Comparison of ENCODE assay signal across 19 cellular contexts in genomic region chr18:77146249-77147080, GRCh38. TPM values are rescaled to one million over a fixed set of nuclear protein-coding genes. Genes with fewer than 3 reads are reported as not detected.
DNase-seq lines count a peak whose midpoint lies in the region; ATAC-seq lines count a peak whose summit lies in the region.
"Had no signal": no experiment of that assay in that cellular context is flagged by ENCODE, and none has a peak within 500 bp of the region (broad histone marks: within the 10 kb centered on the region; RNA-seq: fewer than 3 reads in every experiment).

No MANE protein-coding gene starts in this region.

- no peak for ATAC-seq in GM19395 (IDR thresholded peaks at IDR 0.05; ENCODE audit: unreplicated experiment)
- ATAC-seq in naive thymus-derived CD4-positive, alpha-beta T cell = no peak

- intact Hi-C loops in naive thymus-derived CD4-positive, alpha-beta T cell (cut with micrococcal nuclease) = loop anchor here in 1 of 2 donors (1.0 kb wide), 1 partner anchor 13 kb away; no protein-coding TSS in a partner anchor

- peak overlapping the region in 4 of 9 donors; percentile 18 to 82 (median 62) for H3K27ac Mint-ChIP-seq in naive thymus-derived CD4-positive, alpha-beta T cell

- H3K4me3 Mint-ChIP-seq in naive thymus-derived CD4-positive, alpha-beta T cell = peak overlapping the region in 1 of 10 donors; percentile 37
- H3K4me3 Mint-ChIP-seq: activated naive CD4-positive, alpha-beta T cell treated with anti-CD3 and anti-CD28 coated beads, Interleukin-2, amount 10 ng/mL, durations not matched to agents 7 days and 5 days; memory B cell had no signal

- H3K27me3 ChIP-seq in naive thymus-derived CD4-positive, alpha-beta T cell (ENCODE audit: control insufficient read depth in 2 of 2, insufficient read depth in 2 of 2, low read length in 2 of 2) = no peaks in the 10 kb centered on the region
- H3K27me3 ChIP-seq: hepatocyte, SJCRH30, transverse colon had no signal

- no peak overlapping the region for H3K4me3 ChIP-seq in naive thymus-derived CD4-positive, alpha-beta T cell (ENCODE audit: low read length)
- H3K4me3 ChIP-seq: hepatocyte, SJCRH30, transverse colon had no signal

- H3K9me3 ChIP-seq in naive thymus-derived CD4-positive, alpha-beta T cell (ENCODE audit: control insufficient read depth in 2 of 3, low read length in 3 of 3) = peaks cover 0 to 13% (median 10%) of the 10 kb centered on the region in 3 experiments
- H3K9me3 ChIP-seq: SJCRH30 had no signal

- H3K4me1 Mint-ChIP-seq in naive thymus-derived CD4-positive, alpha-beta T cell = peaks cover 25 to 42% (median 33%) of the 10 kb centered on the region in 7 donors

- H3K36me3 Mint-ChIP-seq in naive thymus-derived CD4-positive, alpha-beta T cell = peaks cover 6 to 24% (median 13%) of the 10 kb centered on the region in 5 donors

- H3K9me3 Mint-ChIP-seq in naive thymus-derived CD4-positive, alpha-beta T cell = peaks cover 4 to 35% (median 21%) of the 10 kb centered on the region in 11 donors

- POLR2A ChIA-PET in naive thymus-derived CD4-positive, alpha-beta T cell (lab: Charles Lee) = interaction anchor here (1.0 to 12.0 kb wide), 4 partner anchors 9 to 95 kb away, joined by 3 to 83 read pairs (median 3); partner anchors contain the start of gene MBP

- peaks cover 13 to 18% of the 10 kb centered on the region in 2 donors for H3K4me1 ChIP-seq in naive thymus-derived CD4-positive, alpha-beta T cell (ENCODE audit: control insufficient read depth in 2 of 2, insufficient read depth in 2 of 2, low read length in 2 of 2)
- H3K4me1 ChIP-seq: SJCRH30, transverse colon had no signal

- H3K27me3 Mint-ChIP-seq in naive thymus-derived CD4-positive, alpha-beta T cell = no peaks in the 10 kb centered on the region
- H3K27me3 Mint-ChIP-seq: activated naive CD4-positive, alpha-beta T cell treated with anti-CD3 and anti-CD28 coated beads, Interleukin-2, amount 10 ng/mL, durations not matched to agents 7 days and 5 days; CD4-positive, CD25-positive, alpha-beta regulatory T cell; memory B cell had no signal

- H3K27ac ChIP-seq in naive thymus-derived CD4-positive, alpha-beta T cell (ENCODE audit: low read depth, low read length) = no peak overlapping the region
- H3K27ac ChIP-seq: hepatocyte, SJCRH30, transverse colon had no signal

- DNase-seq in activated CD8-positive, alpha-beta memory T cell treated with anti-CD3 and anti-CD28 coated beads for 24 hours = peak; percentile 57
- DNase-seq in activated CD8-positive, alpha-beta memory T cell treated with anti-CD3 and anti-CD28 coated beads, Interleukin-2, amount 50 U/mL, for 4 hours = no peak
- peak; percentile 27 for DNase-seq in LHCN-M2 (ENCODE audit: low read depth)
- peak; percentile 64 for DNase-seq in amniotic epithelial cell (ENCODE audit: low read depth)
- DNase-seq in stimulated activated CD8-positive, alpha-beta memory T cell treated with anti-CD3 and anti-CD28 coated beads, Interleukin-4, amount 100 ng/mL, for 48 hours = peak; percentile 22
- no peak for DNase-seq in DMS153 treated with DMSO at 0.1 percent for 48 hours (lab: John Stamatoyannopoulos, UW; ENCODE audit: unreplicated experiment)
- DNase-seq in naive thymus-derived CD4-positive, alpha-beta T cell = no peak
- DNase-seq: ACHN; activated CD4-positive, alpha-beta T cell treated with anti-CD3 and anti-CD28 coated beads for 4 hours; activated naive CD4-positive, alpha-beta T cell treated with anti-CD3 and anti-CD28 coated beads, Interleukin-2, amount 10 ng/mL, durations not matched to agents 7 days and 5 days; EL; NCI-H2081; SJCRH30; T-helper 9 cell; transverse colon had no signal

- no peaks in the 10 kb centered on the region for H3K36me3 ChIP-seq in naive thymus-derived CD4-positive, alpha-beta T cell (ENCODE audit: control insufficient read depth in 2 of 3, insufficient read depth in 3 of 3, low read length in 3 of 3)
- H3K36me3 ChIP-seq: SJCRH30, transverse colon had no signal

- CTCF ChIA-PET in naive thymus-derived CD4-positive, alpha-beta T cell (lab: Charles Lee) = interaction anchor here (0.6 to 1.2 kb wide), 2 partner anchors 14 to 143 kb away, joined by 3 read pairs; partner anchors contain the start of gene MBP

RNA-seq across cellular contexts. Expression of gene MBP, which starts 13.9 kb away (rescaled TPM):
- under 0.01 and 1.0 TPM in 2 replicates for total RNA-seq in LHCN-M2 (2014; rRNA removed)
- polyA plus RNA-seq in LHCN-M2 (2012) = 0.09 TPM
- 100 to 1,000 TPM in 3 of 5 experiments, 10 to 100 TPM in 2; 88.3 to 152 (median 116) TPM for total RNA-seq in naive thymus-derived CD4-positive, alpha-beta T cell
- 100 to 1,000 TPM in 1 of 2 donors, 10 to 100 TPM in 1; 96.4 to 107 TPM for polyA plus RNA-seq in naive thymus-derived CD4-positive, alpha-beta T cell

Comparison
In these comparisons a context has a peak if more than half of its experiments do, and no peak if none do; other contexts are left out.
1. DNase-seq: peak in activated CD8-positive, alpha-beta memory T cell treated with anti-CD3 and anti-CD28 coated beads for 24 hours (single experiment), LHCN-M2 (single experiment), amniotic epithelial cell (single experiment) and stimulated activated CD8-positive, alpha-beta memory T cell treated with anti-CD3 and anti-CD28 coated beads, Interleukin-4, amount 100 ng/mL, for 48 hours (single experiment); none in activated CD8-positive, alpha-beta memory T cell treated with anti-CD3 and anti-CD28 coated beads, Interleukin-2, amount 50 U/mL, for 4 hours (single experiment), DMS153 treated with DMSO at 0.1 percent for 48 hours (single experiment) and naive thymus-derived CD4-positive, alpha-beta T cell (0 of 9).
2. RNA of gene MBP, which starts 13.9 kb away (total RNA-seq): 88.3 to 152 TPM in naive thymus-derived CD4-positive, alpha-beta T cell; under 0.01 to 1.0 TPM in LHCN-M2; every median in the first group is over 10 times any median in the second.